Comparison of ENCODE assay signal across 1 cellular context in the genomic region with DNA sequence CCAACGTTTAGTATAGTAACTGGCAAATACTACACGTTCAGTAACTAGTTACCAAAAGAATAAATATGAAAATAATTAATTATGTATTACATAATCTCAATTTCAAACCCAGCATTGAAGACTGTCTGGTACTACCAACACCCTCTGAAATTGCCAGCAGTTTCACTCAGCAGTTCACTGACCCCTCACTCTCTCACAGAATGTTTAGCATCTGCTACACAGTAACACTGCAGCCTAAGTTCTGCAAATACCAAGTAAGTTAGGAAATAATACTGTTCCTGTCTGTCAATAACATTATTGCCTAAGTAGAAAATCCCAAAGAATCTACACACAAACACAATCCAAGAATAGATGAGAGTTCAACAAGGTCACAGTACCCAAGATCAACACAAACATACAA.
TF ChIP-seq lines count a peak whose summit lies in the region.

No MANE protein-coding gene starts in this region.

TF ChIP-seq in HepG2, 621 proteins besides CTCF, POLR2A, EP300 and RAD21:
- 0 out of 2 replicates have a peak, but pooled peaks have one; percentile 16 for TF ChIP-seq FOXA3 (CRISPR knock-in tag; IDR thresholded peaks at IDR 0.05)
- TF ChIP-seq GATAD2A (CRISPR knock-in tag; IDR thresholded peaks at IDR 0.05), result 0 out of 2 replicates have a peak, but pooled peaks have one; percentile 28
- peak; percentile 43; the same call in 1 of the 2 replicates for TF ChIP-seq BCL6 (CRISPR knock-in tag; IDR thresholded peaks at IDR 0.05)
- TF ChIP-seq, protein P1, sequence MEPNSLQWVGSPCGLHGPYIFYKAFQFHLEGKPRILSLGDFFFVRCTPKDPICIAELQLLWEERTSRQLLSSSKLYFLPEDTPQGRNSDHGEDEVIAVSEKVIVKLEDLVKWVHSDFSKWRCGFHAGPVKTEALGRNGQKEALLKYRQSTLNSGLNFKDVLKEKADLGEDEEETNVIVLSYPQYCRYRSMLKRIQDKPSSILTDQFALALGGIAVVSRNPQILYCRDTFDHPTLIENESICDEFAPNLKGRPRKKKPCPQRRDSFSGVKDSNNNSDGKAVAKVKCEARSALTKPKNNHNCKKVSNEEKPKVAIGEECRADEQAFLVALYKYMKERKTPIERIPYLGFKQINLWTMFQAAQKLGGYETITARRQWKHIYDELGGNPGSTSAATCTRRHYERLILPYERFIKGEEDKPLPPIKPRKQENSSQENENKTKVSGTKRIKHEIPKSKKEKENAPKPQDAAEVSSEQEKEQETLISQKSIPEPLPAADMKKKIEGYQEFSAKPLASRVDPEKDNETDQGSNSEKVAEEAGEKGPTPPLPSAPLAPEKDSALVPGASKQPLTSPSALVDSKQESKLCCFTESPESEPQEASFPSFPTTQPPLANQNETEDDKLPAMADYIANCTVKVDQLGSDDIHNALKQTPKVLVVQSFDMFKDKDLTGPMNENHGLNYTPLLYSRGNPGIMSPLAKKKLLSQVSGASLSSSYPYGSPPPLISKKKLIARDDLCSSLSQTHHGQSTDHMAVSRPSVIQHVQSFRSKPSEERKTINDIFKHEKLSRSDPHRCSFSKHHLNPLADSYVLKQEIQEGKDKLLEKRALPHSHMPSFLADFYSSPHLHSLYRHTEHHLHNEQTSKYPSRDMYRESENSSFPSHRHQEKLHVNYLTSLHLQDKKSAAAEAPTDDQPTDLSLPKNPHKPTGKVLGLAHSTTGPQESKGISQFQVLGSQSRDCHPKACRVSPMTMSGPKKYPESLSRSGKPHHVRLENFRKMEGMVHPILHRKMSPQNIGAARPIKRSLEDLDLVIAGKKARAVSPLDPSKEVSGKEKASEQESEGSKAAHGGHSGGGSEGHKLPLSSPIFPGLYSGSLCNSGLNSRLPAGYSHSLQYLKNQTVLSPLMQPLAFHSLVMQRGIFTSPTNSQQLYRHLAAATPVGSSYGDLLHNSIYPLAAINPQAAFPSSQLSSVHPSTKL (CRISPR knock-in tag; IDR thresholded peaks at IDR 0.05), result peak; percentile 32; the same call in 1 of the 2 replicates
